In genomic region chr7:149229526-149229925, GRCh38 we compare ENCODE assay signal across 14 cellular contexts. TPM values are rescaled to one million over a fixed set of nuclear protein-coding genes. Genes with fewer than 3 reads are reported as not detected.
A peak's percentile ranks its signal among the peaks of the same experiment; 100 is the strongest.
DNase-seq lines count a peak whose midpoint lies in the region; ATAC-seq and TF ChIP-seq lines count a peak whose summit lies in the region.
"Had no signal": no experiment of that assay in that cellular context is flagged by ENCODE, and none has a peak within 500 bp of the region (broad histone marks: within the 10 kb centered on the region; RNA-seq: fewer than 3 reads in every experiment).

No MANE protein-coding gene starts in this region.

- DNase-seq in activated CD8-positive, alpha-beta T cell treated with anti-CD3 and anti-CD28 coated beads for 36 hours, result no peak
- no peak for DNase-seq in activated CD8-positive, alpha-beta T cell treated with anti-CD3 and anti-CD28 coated beads, Interleukin-2, amount 10 ng/mL, durations not matched to agents 7 days and 5 days
- DNase-seq in HEK293T (ENCODE audit: extremely low spot score), result no peak
- DNase-seq in activated naive CD8-positive, alpha-beta T cell treated with anti-CD3 and anti-CD28 coated beads, Interleukin-2, amount 50 U/mL, for 24 hours, result no peak
- DNase-seq in stimulated activated naive CD8-positive, alpha-beta T cell treated with anti-CD3 and anti-CD28 coated beads, Interleukin-15, amount 100 ng/mL, for 72 hours, result no peak
- DNase-seq: activated CD4-positive, alpha-beta memory T cell treated with anti-CD3 and anti-CD28 coated beads for 36 hours; activated gamma-delta T cell; foreskin melanocyte; NCI-H1092 treated with DMSO at 0.1 percent for 48 hours; NCI-H510A; substantia nigra had no signal

- intact Hi-C loops in activated CD8-positive, alpha-beta T cell treated with anti-CD3 and anti-CD28 coated beads for 36 hours (cut with micrococcal nuclease), result no loop called here

- peaks cover 13% of the 10 kb centered on the region for H3K36me3 Mint-ChIP-seq in activated CD8-positive, alpha-beta T cell treated with anti-CD3 and anti-CD28 coated beads for 36 hours (ENCODE audit: low read depth)
- peaks cover 11% of the 10 kb centered on the region for H3K36me3 Mint-ChIP-seq in activated CD8-positive, alpha-beta T cell treated with anti-CD3 and anti-CD28 coated beads, Interleukin-2, amount 10 ng/mL, durations not matched to agents 7 days and 5 days (ENCODE audit: low read depth)
- H3K36me3 Mint-ChIP-seq in activated naive CD8-positive, alpha-beta T cell treated with anti-CD3 and anti-CD28 coated beads, Interleukin-2, amount 50 U/mL, for 24 hours (ENCODE audit: low read depth), result peaks cover 12% of the 10 kb centered on the region

- no peaks in the 10 kb centered on the region for H3K9me3 Mint-ChIP-seq in activated CD8-positive, alpha-beta T cell treated with anti-CD3 and anti-CD28 coated beads for 36 hours
- H3K9me3 Mint-ChIP-seq in activated CD8-positive, alpha-beta T cell treated with anti-CD3 and anti-CD28 coated beads, Interleukin-2, amount 10 ng/mL, durations not matched to agents 7 days and 5 days (ENCODE audit: insufficient read depth), result no peaks in the 10 kb centered on the region
- H3K9me3 Mint-ChIP-seq in activated naive CD8-positive, alpha-beta T cell treated with anti-CD3 and anti-CD28 coated beads, Interleukin-2, amount 50 U/mL, for 24 hours, result no peaks in the 10 kb centered on the region
- no peaks in the 10 kb centered on the region for H3K9me3 Mint-ChIP-seq in stimulated activated naive CD8-positive, alpha-beta T cell treated with anti-CD3 and anti-CD28 coated beads, Interleukin-15, amount 100 ng/mL, for 72 hours
- H3K9me3 Mint-ChIP-seq: activated CD4-positive, alpha-beta memory T cell treated with anti-CD3 and anti-CD28 coated beads for 36 hours; mesothelial cell of epicardium had no signal

- peaks cover 5% of the 10 kb centered on the region for H3K27me3 Mint-ChIP-seq in activated CD8-positive, alpha-beta T cell treated with anti-CD3 and anti-CD28 coated beads for 36 hours
- no peaks in the 10 kb centered on the region for H3K27me3 Mint-ChIP-seq in activated CD8-positive, alpha-beta T cell treated with anti-CD3 and anti-CD28 coated beads, Interleukin-2, amount 10 ng/mL, durations not matched to agents 7 days and 5 days (ENCODE audit: low read depth)
- H3K27me3 Mint-ChIP-seq in activated naive CD8-positive, alpha-beta T cell treated with anti-CD3 and anti-CD28 coated beads, Interleukin-2, amount 50 U/mL, for 24 hours, result peaks cover 3% of the 10 kb centered on the region
- peaks cover 25% of the 10 kb centered on the region for H3K27me3 Mint-ChIP-seq in stimulated activated naive CD8-positive, alpha-beta T cell treated with anti-CD3 and anti-CD28 coated beads, Interleukin-15, amount 100 ng/mL, for 72 hours

- no peak overlapping the region for H3K27ac Mint-ChIP-seq in activated CD8-positive, alpha-beta T cell treated with anti-CD3 and anti-CD28 coated beads for 36 hours
- no peak overlapping the region for H3K27ac Mint-ChIP-seq in activated CD8-positive, alpha-beta T cell treated with anti-CD3 and anti-CD28 coated beads, Interleukin-2, amount 10 ng/mL, durations not matched to agents 7 days and 5 days
- H3K27ac Mint-ChIP-seq in activated naive CD8-positive, alpha-beta T cell treated with anti-CD3 and anti-CD28 coated beads, Interleukin-2, amount 50 U/mL, for 24 hours, result no peak overlapping the region
- no peak overlapping the region for H3K27ac Mint-ChIP-seq in stimulated activated naive CD8-positive, alpha-beta T cell treated with anti-CD3 and anti-CD28 coated beads, Interleukin-15, amount 100 ng/mL, for 72 hours
- H3K27ac Mint-ChIP-seq: mesothelial cell of epicardium had no signal

- no peaks in the 10 kb centered on the region for H3K4me1 Mint-ChIP-seq in activated CD8-positive, alpha-beta T cell treated with anti-CD3 and anti-CD28 coated beads for 36 hours (ENCODE audit: low read depth)
- H3K4me1 Mint-ChIP-seq in activated CD8-positive, alpha-beta T cell treated with anti-CD3 and anti-CD28 coated beads, Interleukin-2, amount 10 ng/mL, durations not matched to agents 7 days and 5 days (ENCODE audit: low read depth), result no peaks in the 10 kb centered on the region
- no peaks in the 10 kb centered on the region for H3K4me1 Mint-ChIP-seq in activated naive CD8-positive, alpha-beta T cell treated with anti-CD3 and anti-CD28 coated beads, Interleukin-2, amount 50 U/mL, for 24 hours
- no peaks in the 10 kb centered on the region for H3K4me1 Mint-ChIP-seq in stimulated activated naive CD8-positive, alpha-beta T cell treated with anti-CD3 and anti-CD28 coated beads, Interleukin-15, amount 100 ng/mL, for 72 hours
- H3K4me1 Mint-ChIP-seq: mesothelial cell of epicardium had no signal

- no peak for TF ChIP-seq CTCF in activated CD8-positive, alpha-beta T cell treated with anti-CD3 and anti-CD28 coated beads for 36 hours (IDR thresholded peaks at IDR 0.05)

- no peak overlapping the region for H3K4me3 Mint-ChIP-seq in activated CD8-positive, alpha-beta T cell treated with anti-CD3 and anti-CD28 coated beads for 36 hours
- no peak overlapping the region for H3K4me3 Mint-ChIP-seq in activated CD8-positive, alpha-beta T cell treated with anti-CD3 and anti-CD28 coated beads, Interleukin-2, amount 10 ng/mL, durations not matched to agents 7 days and 5 days
- H3K4me3 Mint-ChIP-seq in activated naive CD8-positive, alpha-beta T cell treated with anti-CD3 and anti-CD28 coated beads, Interleukin-2, amount 50 U/mL, for 24 hours, result no peak overlapping the region
- no peak overlapping the region for H3K4me3 Mint-ChIP-seq in stimulated activated naive CD8-positive, alpha-beta T cell treated with anti-CD3 and anti-CD28 coated beads, Interleukin-15, amount 100 ng/mL, for 72 hours
- H3K4me3 Mint-ChIP-seq: activated CD4-positive, alpha-beta memory T cell treated with anti-CD3 and anti-CD28 coated beads for 36 hours; mesothelial cell of epicardium had no signal

- POLR2A ChIA-PET in activated CD8-positive, alpha-beta T cell treated with anti-CD3 and anti-CD28 coated beads for 36 hours (lab: Charles Lee), result interaction anchor here (0.9 to 1.2 kb wide), 4 partner anchors 9 to 288 kb away, joined by 3 to 6 read pairs (median 4); partner anchors contain the start of gene ZNF212
- POLR2A ChIA-PET in activated CD8-positive, alpha-beta T cell treated with anti-CD3 and anti-CD28 coated beads, Interleukin-2, amount 10 ng/mL, durations not matched to agents 7 days and 5 days (lab: Charles Lee), result interaction anchor here (1.0 kb wide), 1 partner anchor 34 kb away, joined by 3 read pairs; the partner anchor contains the start of gene ZNF282
- POLR2A ChIA-PET in HEK293T (lab: Yijun Ruan, JAX), result interaction anchor here (0.6 to 2.1 kb wide), 6 partner anchors 9 to 36 kb away, joined by 3 to 7 read pairs (median 4); partner anchors contain the start of gene ZNF282

- CTCF ChIA-PET in activated CD8-positive, alpha-beta T cell treated with anti-CD3 and anti-CD28 coated beads for 36 hours (lab: Charles Lee), result interaction anchor here (0.7 to 2.0 kb wide), 3 partner anchors 11 to 54 kb away, joined by 3 to 6 read pairs (median 3); no protein-coding TSS in a partner anchor
- CTCF ChIA-PET in activated CD8-positive, alpha-beta T cell treated with anti-CD3 and anti-CD28 coated beads, Interleukin-2, amount 10 ng/mL, durations not matched to agents 7 days and 5 days (lab: Charles Lee), result no interaction called here
- CTCF ChIA-PET in HEK293T (lab: Yijun Ruan, JAX), result interaction anchor here (0.8 to 1.4 kb wide), 3 partner anchors 9 to 33 kb away, joined by 3 read pairs; partner anchors contain the start of gene ZNF783

- ATAC-seq in activated CD8-positive, alpha-beta T cell treated with anti-CD3 and anti-CD28 coated beads for 36 hours, result peak; percentile 27
- no peak for ATAC-seq in activated CD8-positive, alpha-beta T cell treated with anti-CD3 and anti-CD28 coated beads, Interleukin-2, amount 10 ng/mL, durations not matched to agents 7 days and 5 days
- peak; percentile 26 for ATAC-seq in activated naive CD8-positive, alpha-beta T cell treated with anti-CD3 and anti-CD28 coated beads, Interleukin-2, amount 50 U/mL, for 24 hours
- ATAC-seq in stimulated activated naive CD8-positive, alpha-beta T cell treated with anti-CD3 and anti-CD28 coated beads, Interleukin-15, amount 100 ng/mL, for 72 hours, result peak; percentile 32
- ATAC-seq in GM19324 (IDR thresholded peaks at IDR 0.05; ENCODE audit: low FRiP score, unreplicated experiment) (no peak), HG02970 (IDR thresholded peaks at IDR 0.05; ENCODE audit: low FRiP score, unreplicated experiment) (no peak)

TF ChIP-seq in HEK293T, 16 proteins besides CTCF, POLR2A, EP300 and RAD21:
- TF ChIP-seq ELF4 (IDR thresholded peaks at IDR 0.05), result peak; percentile 13; the same call in 1 of the 2 replicates
- TF ChIP-seq PKNOX1 (IDR thresholded peaks at IDR 0.05), result no peak

RNA-seq across cellular contexts. Expression of gene ZNF212, which starts 9.9 kb away (rescaled TPM):
- 10 to 100 TPM; 10.5 to 13.4 TPM for total RNA-seq in activated CD8-positive, alpha-beta T cell treated with anti-CD3 and anti-CD28 coated beads for 36 hours
- 10 to 100 TPM; 10.8 to 12.9 TPM for total RNA-seq in activated CD8-positive, alpha-beta T cell treated with anti-CD3 and anti-CD28 coated beads, Interleukin-2, amount 10 ng/mL, durations not matched to agents 7 days and 5 days

RNA-seq across cellular contexts. Expression of gene ZNF783, which starts 32.5 kb away (rescaled TPM):
- 10 to 100 TPM; 13.2 to 13.4 TPM for total RNA-seq in activated CD8-positive, alpha-beta T cell treated with anti-CD3 and anti-CD28 coated beads for 36 hours
- total RNA-seq in activated CD8-positive, alpha-beta T cell treated with anti-CD3 and anti-CD28 coated beads, Interleukin-2, amount 10 ng/mL, durations not matched to agents 7 days and 5 days, result 10 to 100 TPM; 12.7 to 12.9 TPM

RNA-seq across cellular contexts. Expression of gene ZNF282, which starts 34.2 kb away (rescaled TPM):
- total RNA-seq in activated CD8-positive, alpha-beta T cell treated with anti-CD3 and anti-CD28 coated beads for 36 hours, result 10 to 100 TPM; 29.3 to 29.7 TPM
- 10 to 100 TPM; 28.4 to 30.6 TPM for total RNA-seq in activated CD8-positive, alpha-beta T cell treated with anti-CD3 and anti-CD28 coated beads, Interleukin-2, amount 10 ng/mL, durations not matched to agents 7 days and 5 days

Comparison
In these comparisons a context has a peak if more than half of its experiments do, and no peak if none do; other contexts are left out.
1. ATAC-seq: peak in activated CD8-positive, alpha-beta T cell treated with anti-CD3 and anti-CD28 coated beads for 36 hours (single experiment), activated naive CD8-positive, alpha-beta T cell treated with anti-CD3 and anti-CD28 coated beads, Interleukin-2, amount 50 U/mL, for 24 hours (single experiment) and stimulated activated naive CD8-positive, alpha-beta T cell treated with anti-CD3 and anti-CD28 coated beads, Interleukin-15, amount 100 ng/mL, for 72 hours (single experiment); none in activated CD8-positive, alpha-beta T cell treated with anti-CD3 and anti-CD28 coated beads, Interleukin-2, amount 10 ng/mL, durations not matched to agents 7 days and 5 days (single experiment), GM19324 (single experiment) and HG02970 (single experiment).